1 cellular context compared by ENCODE assay signal in the genomic region with DNA sequence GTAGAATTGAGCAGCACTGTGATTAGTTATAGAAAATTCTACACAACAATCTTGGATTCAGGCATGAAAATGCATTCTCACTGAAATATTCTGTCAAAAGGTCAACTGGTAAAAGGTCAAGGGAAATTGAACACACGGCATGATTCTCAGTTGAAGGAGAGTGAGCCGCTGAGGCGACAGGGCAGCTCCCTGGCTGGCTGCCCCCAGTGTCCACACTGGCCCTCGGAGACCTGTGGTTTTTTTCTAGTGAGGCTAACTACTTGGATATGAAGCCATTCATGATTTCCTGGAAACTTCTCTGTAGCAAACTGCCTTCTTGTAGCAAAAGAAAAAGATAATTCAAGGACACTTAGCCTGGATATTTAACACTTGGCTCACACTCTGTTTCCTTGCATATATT.
TF ChIP-seq lines count a peak whose summit lies in the region.

No MANE protein-coding gene starts in this region.

TF ChIP-seq in K562, 482 proteins besides CTCF, POLR2A, EP300 and RAD21:
- TF ChIP-seq XRCC4 (IDR thresholded peaks at IDR 0.05; ENCODE audit: extremely low read depth, insufficient read depth, insufficient read length) (no peak), DACH1 (IDR thresholded peaks at IDR 0.05; ENCODE audit: partially characterized antibody) (no peak), SIRT6 (IDR thresholded peaks at IDR 0.05; ENCODE audit: low read depth, low read length) (no peak), XRCC5 (IDR thresholded peaks at IDR 0.05; ENCODE audit: low read depth, low read length) (no peak), WHSC1 (IDR thresholded peaks at IDR 0.05; ENCODE audit: low read length) (no peak), STAG1 (CRISPR knock-in tag; IDR thresholded peaks at IDR 0.05; ENCODE audit: borderline replicate concordance) (no peak), TEAD1 (CRISPR knock-in tag; IDR thresholded peaks at IDR 0.05) (no peak), KLF16 (IDR thresholded peaks at IDR 0.05) (no peak), STAT5A (IDR thresholded peaks at IDR 0.05; ENCODE audit: borderline replicate concordance, low read length) (no peak), HEY1 (CRISPR knock-in tag; IDR thresholded peaks at IDR 0.05; ENCODE audit: borderline replicate concordance) (no peak), NBN (IDR thresholded peaks at IDR 0.05; ENCODE audit: low read depth) (no peak), CBFA2T3 (IDR thresholded peaks at IDR 0.05) (no peak), ELF4 (CRISPR knock-in tag; IDR thresholded peaks at IDR 0.05) (no peak)
- TF ChIP-seq, protein P1, sequence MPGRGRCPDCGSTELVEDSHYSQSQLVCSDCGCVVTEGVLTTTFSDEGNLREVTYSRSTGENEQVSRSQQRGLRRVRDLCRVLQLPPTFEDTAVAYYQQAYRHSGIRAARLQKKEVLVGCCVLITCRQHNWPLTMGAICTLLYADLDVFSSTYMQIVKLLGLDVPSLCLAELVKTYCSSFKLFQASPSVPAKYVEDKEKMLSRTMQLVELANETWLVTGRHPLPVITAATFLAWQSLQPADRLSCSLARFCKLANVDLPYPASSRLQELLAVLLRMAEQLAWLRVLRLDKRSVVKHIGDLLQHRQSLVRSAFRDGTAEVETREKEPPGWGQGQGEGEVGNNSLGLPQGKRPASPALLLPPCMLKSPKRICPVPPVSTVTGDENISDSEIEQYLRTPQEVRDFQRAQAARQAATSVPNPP (IDR thresholded peaks at IDR 0.05; ENCODE audit: borderline replicate concordance, insufficient read depth, insufficient read length) = no peak
- TF ChIP-seq, protein P2, sequence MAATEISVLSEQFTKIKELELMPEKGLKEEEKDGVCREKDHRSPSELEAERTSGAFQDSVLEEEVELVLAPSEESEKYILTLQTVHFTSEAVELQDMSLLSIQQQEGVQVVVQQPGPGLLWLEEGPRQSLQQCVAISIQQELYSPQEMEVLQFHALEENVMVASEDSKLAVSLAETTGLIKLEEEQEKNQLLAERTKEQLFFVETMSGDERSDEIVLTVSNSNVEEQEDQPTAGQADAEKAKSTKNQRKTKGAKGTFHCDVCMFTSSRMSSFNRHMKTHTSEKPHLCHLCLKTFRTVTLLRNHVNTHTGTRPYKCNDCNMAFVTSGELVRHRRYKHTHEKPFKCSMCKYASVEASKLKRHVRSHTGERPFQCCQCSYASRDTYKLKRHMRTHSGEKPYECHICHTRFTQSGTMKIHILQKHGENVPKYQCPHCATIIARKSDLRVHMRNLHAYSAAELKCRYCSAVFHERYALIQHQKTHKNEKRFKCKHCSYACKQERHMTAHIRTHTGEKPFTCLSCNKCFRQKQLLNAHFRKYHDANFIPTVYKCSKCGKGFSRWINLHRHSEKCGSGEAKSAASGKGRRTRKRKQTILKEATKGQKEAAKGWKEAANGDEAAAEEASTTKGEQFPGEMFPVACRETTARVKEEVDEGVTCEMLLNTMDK (IDR thresholded peaks at IDR 0.05; ENCODE audit: borderline replicate concordance, insufficient read depth, low read depth, low read length, poor library complexity, severe bottlenecking) = no peak
TF ChIP-seq in K562: peak in this region for 0.
